Comparison of ENCODE assay signal across 8 cellular contexts in genomic region chr5:73437126-73438047, GRCh38. TPM values are rescaled to one million over a fixed set of nuclear protein-coding genes. Genes with fewer than 3 reads are reported as not detected.
DNase-seq lines count a peak whose midpoint lies in the region; ATAC-seq and TF ChIP-seq lines count a peak whose summit lies in the region.

No MANE protein-coding gene starts in this region.

- H3K27me3 ChIP-seq in H9 (ENCODE audit: insufficient read depth, low read length) (peaks cover 75% of the 10 kb centered on the region), ovary (peaks cover 16% of the 10 kb centered on the region)

- H3K4me1 Mint-ChIP-seq in H9 = peaks cover 18 to 23% of the 10 kb centered on the region in 2 experiments
- H3K4me1 Mint-ChIP-seq in glutamatergic neuron (ENCODE audit: low read depth, unreplicated experiment) = peaks cover 7% of the 10 kb centered on the region

- H3K14ac ChIP-seq in H9 (ENCODE audit: insufficient read depth, low read length) = peak overlapping the region; percentile 78; the same call in 1 of the 2 replicates

- H3K9me3 ChIP-seq in H9 (ENCODE audit: control insufficient read depth, low read depth, low read length) = no peaks in the 10 kb centered on the region
- peaks cover 0 to 4% of the 10 kb centered on the region in 2 donors for H3K9me3 ChIP-seq in ovary

- H2BK12ac ChIP-seq in H9 (ENCODE audit: insufficient read length, low read depth, low read length) = no peak overlapping the region

- no peak overlapping the region for H3K18ac ChIP-seq in H9 (ENCODE audit: insufficient read length, low read depth, low read length)

- no peak overlapping the region for H2BK120ac ChIP-seq in H9 (ENCODE audit: low read depth, low read length, poor library complexity, severe bottlenecking)

- peaks cover 98% of the 10 kb centered on the region for H3K27me3 Mint-ChIP-seq in H9 (ENCODE audit: low read depth)
- H3K27me3 Mint-ChIP-seq in glutamatergic neuron (ENCODE audit: unreplicated experiment) = peaks cover 34% of the 10 kb centered on the region

- H3K4me1 ChIP-seq in H9 (ENCODE audit: insufficient read depth, low read length) (no peaks in the 10 kb centered on the region), ovary (ENCODE audit: insufficient read depth) (no peaks in the 10 kb centered on the region)

- no peaks in the 10 kb centered on the region for H3K79me1 ChIP-seq in H9 (ENCODE audit: insufficient read depth, low read depth, low read length, poor library complexity, severe bottlenecking)

- no peak overlapping the region for H3K27ac ChIP-seq in H9 (ENCODE audit: insufficient read length, low read depth, low read length)
- peak overlapping the region; percentile 95 for H3K27ac ChIP-seq in VCaP
- H3K27ac ChIP-seq in ovary = no peak overlapping the region

- no peaks in the 10 kb centered on the region for H3K36me3 ChIP-seq in ovary

- DNase-seq in A172 (ENCODE audit: low spot score) = peak; percentile 83
- peak; percentile 80 for DNase-seq in H9
- peak; percentile 72 for DNase-seq in glutamatergic neuron
- DNase-seq in sciatic nerve (ENCODE audit: low spot score) = peak; percentile 84
- no peak for DNase-seq in ovary
- DNase-seq in cerebellar nuclear complex (lab: John Stamatoyannopoulos, UW) = no peak

- H4K8ac ChIP-seq in H9 (replicated peaks; ENCODE audit: insufficient read length, low read depth, low read length) = no peak overlapping the region

- no peak overlapping the region for H2AFZ ChIP-seq in H9 (ENCODE audit: low read length)

- ATAC-seq in sciatic nerve (peak; percentile 82), GM21786 (IDR thresholded peaks at IDR 0.05; ENCODE audit: unreplicated experiment) (no peak)

- peaks cover 13 to 24% of the 10 kb centered on the region in 2 experiments for H3K9me3 Mint-ChIP-seq in H9
- peaks cover 24% of the 10 kb centered on the region for H3K9me3 Mint-ChIP-seq in glutamatergic neuron (ENCODE audit: unreplicated experiment)

- no CpG with 5 or more reads among the region's 76 CpGs for WGBS in H9 (ENCODE audit: extremely low coverage, insufficient read length, low lambda C conversion rate)
- 2 to 4% (median 3%) methylated on average over 72 to 76 of the region's 76 CpGs for WGBS in ovary, 3 donors

- no peak for TF ChIP-seq POLR2A in ovary (IDR thresholded peaks at IDR 0.05)

- TF ChIP-seq CTCF in H9 (conservative IDR thresholded peaks at IDR 0.05) = peak; percentile 78
- TF ChIP-seq CTCF in VCaP (conservative IDR thresholded peaks at IDR 0.05) = peak; percentile 84
- TF ChIP-seq CTCF in glutamatergic neuron (IDR thresholded peaks at IDR 0.05; ENCODE audit: partially characterized antibody, unreplicated experiment) = peak; percentile 45
- TF ChIP-seq CTCF in ovary (IDR thresholded peaks at IDR 0.05) = no peak

- H3K9ac ChIP-seq in H9 (ENCODE audit: extremely low read depth, insufficient read length, low read length) = no peak overlapping the region

- H4K20me1 ChIP-seq in H9 (ENCODE audit: control insufficient read depth, insufficient read depth, insufficient read length) = no peaks in the 10 kb centered on the region

- H3K23ac ChIP-seq in H9 (ENCODE audit: insufficient read length, low read depth, low read length) = no peak overlapping the region

- H3K4me3 Mint-ChIP-seq in H9 = peak overlapping the region; percentile 54 to 82
- peak overlapping the region; percentile 76 for H3K4me3 Mint-ChIP-seq in glutamatergic neuron (ENCODE audit: unreplicated experiment)

- no peak overlapping the region for H4K5ac ChIP-seq in H9 (ENCODE audit: insufficient read length, low read depth, low read length)

- no peak overlapping the region for H2BK5ac ChIP-seq in H9 (ENCODE audit: insufficient read length, low read length)

- no peak overlapping the region for H3K27ac Mint-ChIP-seq in H9
- no peak overlapping the region for H3K27ac Mint-ChIP-seq in glutamatergic neuron (ENCODE audit: unreplicated experiment)

- H3K4ac ChIP-seq in H9 (ENCODE audit: low read depth, low read length) = no peak overlapping the region

- H2AK5ac ChIP-seq in H9 (ENCODE audit: insufficient read length, low read length) = no peak overlapping the region

- no peak overlapping the region for H4K91ac ChIP-seq in H9 (ENCODE audit: insufficient read length, low read depth, low read length)

- no peak overlapping the region for H3K4me3 ChIP-seq in ovary

- intact Hi-C loops in sciatic nerve (cut with DNase I) (no loop called here), ovary (cut with DNase I) (no loop called here)

- H3K4me2 ChIP-seq in H9 (ENCODE audit: insufficient read depth, insufficient read length, low read length) = peak overlapping the region; percentile 23

- no peak overlapping the region for H2BK15ac ChIP-seq in H9 (ENCODE audit: low read depth, low read length)

- no peak overlapping the region for H3T11ph ChIP-seq in H9 (ENCODE audit: low read length)

- no peak overlapping the region for H3K56ac ChIP-seq in H9 (ENCODE audit: insufficient read length, low read depth, low read length)

- peaks cover 8% of the 10 kb centered on the region for H3K23me2 ChIP-seq in H9 (ENCODE audit: insufficient read length, low read depth, low read length, poor library complexity, severe bottlenecking)

- TF ChIP-seq EP300 in ovary (IDR thresholded peaks at IDR 0.05) = no peak

- H3K36me3 Mint-ChIP-seq in H9 (ENCODE audit: insufficient read depth in 1 of 3, low read depth in 3 of 3) (no peaks in the 10 kb centered on the region; a peak in 1 of 7 replicates), glutamatergic neuron (ENCODE audit: unreplicated experiment) (peaks cover 4% of the 10 kb centered on the region)

- H2BK20ac ChIP-seq in H9 (ENCODE audit: low read depth, low read length, poor library complexity, severe bottlenecking) = no peak overlapping the region

- H3K79me2 ChIP-seq in H9 (ENCODE audit: insufficient read depth, low read length) = no peaks in the 10 kb centered on the region

RNA-seq across cellular contexts. Expression of gene FOXD1, which starts 11.2 kb away (rescaled TPM):
- total RNA-seq in A172 (2014; rRNA removed; shearing (Covaris generic)) = 12.9 and 24.6 TPM in 2 replicates
- total RNA-seq in H9 (2021) = 0.20 and 0.31 TPM in 2 replicates
- total RNA-seq in glutamatergic neuron (ENCODE audit: unreplicated experiment) = 2.8 TPM
- 99.3 TPM for total RNA-seq in sciatic nerve
- total RNA-seq in ovary = under 1 TPM; 0.08 to 0.73 (median 0.11) TPM
- polyA plus RNA-seq in ovary = under 1 TPM in 1 of 2 donors, not detected in 1; 0.18 TPM

Comparison
In these comparisons a context has a peak if more than half of its experiments do, and no peak if none do; other contexts are left out.
1. DNase-seq: peak in A172 (single experiment), H9 (single experiment), glutamatergic neuron (single experiment) and sciatic nerve (single experiment); none in ovary (0 of 5) and cerebellar nuclear complex (0 of 2).
2. CTCF ChIP-seq: peak in H9 (single experiment), VCaP (single experiment) and glutamatergic neuron (single experiment); none in ovary (0 of 3).